Comparison of ENCODE assay signal across 15 cellular contexts in the genomic region with DNA sequence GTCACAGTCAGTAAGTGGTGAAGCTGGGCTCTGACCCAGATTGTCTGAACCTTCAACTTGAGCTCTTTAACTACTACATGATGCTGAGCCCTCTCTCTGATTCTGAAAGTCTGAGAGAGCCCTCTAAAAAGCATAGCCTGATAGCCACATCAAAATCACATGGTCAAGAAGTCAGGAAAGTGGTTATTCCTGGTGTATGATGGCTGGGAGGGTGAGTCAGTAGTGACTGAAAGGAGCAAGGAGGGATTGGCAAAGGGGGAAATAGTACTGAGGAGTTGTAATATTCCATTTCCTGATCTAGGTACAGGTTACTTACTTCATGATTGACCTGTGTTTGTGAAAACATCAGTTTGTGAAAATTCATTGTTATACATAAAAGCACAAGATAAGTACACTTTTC.
DNase-seq lines count a peak whose midpoint lies in the region; ATAC-seq and TF ChIP-seq lines count a peak whose summit lies in the region.
"Had no signal": no experiment of that assay in that cellular context is flagged by ENCODE, and none has a peak within 500 bp of the region (broad histone marks: within the 10 kb centered on the region; RNA-seq: fewer than 3 reads in every experiment).

No MANE protein-coding gene starts in this region.

- H3K27me3 ChIP-seq in Panc1 (ENCODE audit: control insufficient read depth, insufficient read depth, low read length) (no peaks in the 10 kb centered on the region), A673 (replicated peaks; ENCODE audit: insufficient read depth, low read depth, low read length, poor library complexity) (no peaks in the 10 kb centered on the region)

- H3K4me1 ChIP-seq in Panc1 (ENCODE audit: control insufficient read depth, insufficient read depth, low read length) (no peaks in the 10 kb centered on the region), mucosa of descending colon (ENCODE audit: low read depth) (peaks cover 7% of the 10 kb centered on the region), A673 (ENCODE audit: insufficient read depth, low read length, poor library complexity, severe bottlenecking) (peaks cover 27% of the 10 kb centered on the region)

- in situ Hi-C loops in Panc1 (cut with HindIII; ENCODE audit: low pct_unique_long_range_greater_than_20kb, low sequenced_read_pairs), result no loop called here

- no peak overlapping the region for H3K4me3 ChIP-seq in Panc1 (ENCODE audit: low read depth in 2 of 2, low read length in 2 of 2)
- H3K4me3 ChIP-seq in mucosa of descending colon, result peak overlapping the region; percentile 2
- no peak overlapping the region for H3K4me3 ChIP-seq in A673 (ENCODE audit: low read depth, low read length, poor library complexity, severe bottlenecking)

- no peaks in the 10 kb centered on the region for H3K9me3 ChIP-seq in Panc1 (ENCODE audit: control insufficient read depth, insufficient read depth, low read depth, low read length)
- no peaks in the 10 kb centered on the region for H3K9me3 ChIP-seq in mucosa of descending colon
- H3K9me3 ChIP-seq in A673 (ENCODE audit: low read depth, low read length, poor library complexity, severe bottlenecking), result no peaks in the 10 kb centered on the region

- no peak for ATAC-seq in Panc1
- peak; percentile 82 for ATAC-seq in mucosa of descending colon
- no peak for ATAC-seq in HG03565 (IDR thresholded peaks at IDR 0.05; ENCODE audit: unreplicated experiment)
- ATAC-seq: activated CD4-positive, CD25-positive, alpha-beta regulatory T cell treated with anti-CD3 and anti-CD28 coated beads, Interleukin-2, amount 50 U/mL, for 24 hours; activated CD8-positive, alpha-beta memory T cell treated with anti-CD3 and anti-CD28 coated beads, Interleukin-2, amount 10 ng/mL, durations not matched to agents 7 days and 5 days; Right ventricle myocardium inferior had no signal

- intact Hi-C loops in Panc1 (cut with micrococcal nuclease; ENCODE audit: unreplicated experiment), result no loop called here
- intact Hi-C loops in mucosa of descending colon (cut with DNase I, micrococcal nuclease), result no loop called here
- intact Hi-C loops in A673 (cut with micrococcal nuclease; ENCODE audit: unreplicated experiment), result no loop called here

- DNase-seq in AG08396 (ENCODE audit: low spot score) (peak; percentile 64), Panc1 (ENCODE audit: low read depth, low spot score) (no peak), epithelial cell of prostate (ENCODE audit: low read depth, low spot score) (no peak), mucosa of descending colon (no peak), NCI-H1694 (lab: John Stamatoyannopoulos, UW) (no peak), A673 (ENCODE audit: low spot score) (no peak), iPS-NIHi7 (ENCODE audit: extremely low spot score) (no peak)
- DNase-seq: activated CD8-positive, alpha-beta memory T cell treated with anti-CD3 and anti-CD28 coated beads, Interleukin-2, amount 10 ng/mL, durations not matched to agents 7 days and 5 days; activated gamma-delta T cell; aorta; GF-D8; T-helper 2 cell had no signal

- CTCF ChIA-PET in Panc1 (lab: Charles Lee) (no interaction called here), A673 (lab: Charles Lee) (no interaction called here)

- TF ChIP-seq CTCF in Panc1 (IDR thresholded peaks at IDR 0.05) (no peak), mucosa of descending colon (IDR thresholded peaks at IDR 0.05) (no peak), A673 (conservative IDR thresholded peaks at IDR 0.05; ENCODE audit: low read depth, low read length) (no peak)

- no peak overlapping the region for H3K27ac ChIP-seq in Panc1 (ENCODE audit: low read length)
- peak overlapping the region; percentile 16 for H3K27ac ChIP-seq in epithelial cell of prostate
- H3K27ac ChIP-seq in A673 (ENCODE audit: low read depth, low read length, poor library complexity, severe bottlenecking), result no peak overlapping the region

- BruUV-seq in Panc1 (replicated peaks; lab: Mats Ljungman, UMichigan) (TSS peak; percentile 33), A673 (replicated peaks; lab: Mats Ljungman, UMichigan) (no TSS peak)

- H3K36me3 ChIP-seq in Panc1 (ENCODE audit: control insufficient read depth, insufficient read depth, low read length), result no peaks in the 10 kb centered on the region
- no peaks in the 10 kb centered on the region for H3K36me3 ChIP-seq in mucosa of descending colon (ENCODE audit: low read depth)
- no peaks in the 10 kb centered on the region for H3K36me3 ChIP-seq in A673 (ENCODE audit: insufficient read depth, low read length, poor library complexity, severe bottlenecking)

- POLR2A ChIA-PET in Panc1 (lab: Charles Lee) (interaction anchor here (0.6 kb wide), 1 partner anchor 53 kb away, joined by 3 read pairs; no protein-coding TSS in a partner anchor), A673 (lab: Charles Lee; ENCODE audit: low non-redundant PET) (no interaction called here)
